19 cellular contexts compared by ENCODE assay signal in genomic region chr6:14015964-14016363, GRCh38.
A peak's percentile ranks its signal among the peaks of the same experiment; 100 is the strongest.
DNase-seq lines count a peak whose midpoint lies in the region; ATAC-seq, FAIRE-seq and TF ChIP-seq lines count a peak whose summit lies in the region.
"Had no signal": no experiment of that assay in that cellular context is flagged by ENCODE, and none has a peak within 500 bp of the region (broad histone marks: within the 10 kb centered on the region; RNA-seq: fewer than 3 reads in every experiment).

No MANE protein-coding gene starts in this region.

- H2BK5ac ChIP-seq in H9 (ENCODE audit: insufficient read length, low read length) (no peak overlapping the region), H1 (ENCODE audit: low read depth, low read length) (0 out of 2 replicates have a peak overlapping the region, but pooled peaks have one; percentile 73), neuronal stem cell (ENCODE audit: low read length) (no peak overlapping the region)

- no peaks in the 10 kb centered on the region for H3K79me2 ChIP-seq in H9 (ENCODE audit: insufficient read depth, low read length)
- H3K79me2 ChIP-seq in H1 (ENCODE audit: control insufficient read depth in 1 of 2, insufficient read depth in 2 of 2, low read length in 2 of 2), result no peaks in the 10 kb centered on the region

- no CpG with 5 or more reads among the region's 5 CpGs for WGBS in H9 (ENCODE audit: extremely low coverage, insufficient read length, low lambda C conversion rate)
- WGBS in H1 (ENCODE audit: extremely low coverage in 1 of 2, insufficient coverage in 1 of 2, insufficient read length in 1 of 2, insufficient replicate concordance in 2 of 2, low coverage in 1 of 2, low lambda C conversion rate in 2 of 2, missing lambda C conversion rate in 1 of 2), 2 experiments, result 84% methylated on average over 5 of the region's 5 CpGs; no CpG with 5 or more reads in 1 of the 2 experiments
- WGBS in neuronal stem cell (ENCODE audit: extremely low coverage in 2 of 2, insufficient read length in 2 of 2, insufficient replicate concordance in 1 of 2), 2 donors, result no CpG with 5 or more reads among the region's 5 CpGs

- H3T11ph ChIP-seq in H9 (ENCODE audit: low read length), result no peak overlapping the region

- H3K9me3 Mint-ChIP-seq in H9 (peaks cover 16 to 19% of the 10 kb centered on the region in 2 experiments), WTC11 (peaks cover 29% of the 10 kb centered on the region)

- TF ChIP-seq POLR2A in H1 (IDR thresholded peaks at IDR 0.05; ENCODE audit: control extremely low read depth in 1 of 2, low read depth in 2 of 2, low read length in 2 of 2), result no peak

- H3K4me1 Mint-ChIP-seq in H9, result peaks cover 27 to 30% of the 10 kb centered on the region in 2 experiments
- peaks cover 28% of the 10 kb centered on the region for H3K4me1 Mint-ChIP-seq in WTC11
- H3K4me1 Mint-ChIP-seq: CD4-positive, alpha-beta memory T cell had no signal

- H3K4me2 ChIP-seq in H9 (ENCODE audit: insufficient read depth, insufficient read length, low read length) (no peak overlapping the region), H1 (ENCODE audit: insufficient read depth in 1 of 2, low read depth in 2 of 2, low read length in 2 of 2) (peak overlapping the region in 1 of 2 experiments; percentile 48; a peak in 1 of 4 replicates), neuronal stem cell (ENCODE audit: insufficient read depth, low read length, poor library complexity, severe bottlenecking) (peak overlapping the region; percentile 40)

- no peaks in the 10 kb centered on the region for H4K20me1 ChIP-seq in H9 (ENCODE audit: control insufficient read depth, insufficient read depth, insufficient read length)
- H4K20me1 ChIP-seq in H1 (replicated peaks in 1 of 2; ENCODE audit: control insufficient read depth in 1 of 2, insufficient read depth in 2 of 2, low read length in 2 of 2), result no peaks in the 10 kb centered on the region

- no peak overlapping the region for H2AK5ac ChIP-seq in H9 (ENCODE audit: insufficient read length, low read length)
- H2AK5ac ChIP-seq in H1 (ENCODE audit: low read depth, low read length), result peak overlapping the region; percentile 82; the same call in 1 of the 2 replicates
- peak overlapping the region; percentile 16 for H2AK5ac ChIP-seq in neuronal stem cell (ENCODE audit: low read depth, low read length)

- no peak overlapping the region for H3K9ac ChIP-seq in H9 (ENCODE audit: extremely low read depth, insufficient read length, low read length)
- H3K9ac ChIP-seq in H1 (replicated peaks in 1 of 4; ENCODE audit: extremely low read depth in 1 of 4, low read depth in 3 of 4, low read length in 3 of 4), result no peak overlapping the region
- no peak overlapping the region for H3K9ac ChIP-seq in neuronal stem cell (ENCODE audit: low read depth, low read length, poor library complexity)

- CTCF ChIA-PET in WTC11 (lab: Charles Lee) (interaction anchor here (0.8 to 2.8 kb wide), 3 partner anchors 51 to 107 kb away, joined by 3 to 12 read pairs (median 11); partner anchors contain the start of gene RNF182), H1 (lab: Charles Lee; ENCODE audit: partially characterized antibody) (interaction anchor here (1.0 to 14.7 kb wide), 3 partner anchors 11 to 25 kb away, joined by 4 to 189 read pairs (median 9); no protein-coding TSS in a partner anchor)

- H3K4me3 ChIP-seq in H1 (ENCODE audit: extremely low read depth in 1 of 4, insufficient read depth in 2 of 4, low read depth in 3 of 4, low read length in 4 of 4) (no peak overlapping the region), neuronal stem cell (ENCODE audit: low read length in 2 of 2) (no peak overlapping the region), lower lobe of right lung (no peak overlapping the region)
- H3K4me3 ChIP-seq: HAP-1 had no signal

- H2BK20ac ChIP-seq in H9 (ENCODE audit: low read depth, low read length, poor library complexity, severe bottlenecking) (no peak overlapping the region), H1 (ENCODE audit: low read length) (peak overlapping the region; percentile 96; the same call in 1 of the 2 replicates)

- H3K9me3 ChIP-seq in H9 (ENCODE audit: control insufficient read depth, low read depth, low read length), result no peaks in the 10 kb centered on the region
- peaks cover 6% of the 10 kb centered on the region in 2 experiments; a peak in 1 of 4 replicates for H3K9me3 ChIP-seq in H1 (ENCODE audit: insufficient read depth in 2 of 2, low read depth in 1 of 2, low read length in 1 of 2)
- peaks cover 0 to 6% of the 10 kb centered on the region in 2 donors for H3K9me3 ChIP-seq in neuronal stem cell (replicated peaks in 1 of 2; ENCODE audit: control insufficient read depth in 2 of 2, insufficient read depth in 1 of 2, low read depth in 1 of 2, low read length in 2 of 2)
- H3K9me3 ChIP-seq in lower lobe of right lung, result no peaks in the 10 kb centered on the region
- H3K9me3 ChIP-seq: HAP-1 had no signal

- intact Hi-C loops in lower lobe of right lung (cut with DNase I), result no loop called here

- TF ChIP-seq EP300 in H1 (IDR thresholded peaks at IDR 0.05; ENCODE audit: borderline replicate concordance in 1 of 2, low read depth in 2 of 2, low read length in 2 of 2), result no peak

- H3K27ac Mint-ChIP-seq in H9 (no peak overlapping the region), WTC11 (no peak overlapping the region)
- H3K27ac Mint-ChIP-seq: CD4-positive, alpha-beta memory T cell; HFFc6 had no signal

- H3K79me1 ChIP-seq in H9 (ENCODE audit: insufficient read depth, low read depth, low read length, poor library complexity, severe bottlenecking), result no peaks in the 10 kb centered on the region
- no peaks in the 10 kb centered on the region for H3K79me1 ChIP-seq in H1 (ENCODE audit: low read depth, low read length)
- H3K79me1 ChIP-seq in neuronal stem cell (ENCODE audit: low read depth, low read length), result no peaks in the 10 kb centered on the region

- ATAC-seq in WTC11 (peak; percentile 9; the same call in 1 of the 2 replicates), lower lobe of right lung (no peak), GM21723 (IDR thresholded peaks at IDR 0.05; ENCODE audit: unreplicated experiment) (no peak), HG03521 (IDR thresholded peaks at IDR 0.05; ENCODE audit: unreplicated experiment) (no peak)

- H3K4me1 ChIP-seq in H9 (ENCODE audit: insufficient read depth, low read length) (no peaks in the 10 kb centered on the region; the same call in 1 of the 2 replicates), H1 (replicated peaks in 1 of 4; ENCODE audit: control insufficient read depth in 3 of 4, insufficient read depth in 4 of 4, low read length in 3 of 4) (peaks cover 2 to 19% (median 8%) of the 10 kb centered on the region in 4 experiments; a peak in 6 of 7 replicates), neuronal stem cell (ENCODE audit: control insufficient read depth in 2 of 2, insufficient read depth in 1 of 2, low read depth in 1 of 2, low read length in 2 of 2) (peaks cover 0 to 19% of the 10 kb centered on the region in 2 donors), lower lobe of right lung (no peaks in the 10 kb centered on the region)

- H3K36me3 Mint-ChIP-seq in H9 (ENCODE audit: insufficient read depth in 1 of 3, low read depth in 3 of 3), result peaks cover 0 to 22% (median 6%) of the 10 kb centered on the region in 3 experiments; a peak in 6 of 7 replicates
- H3K36me3 Mint-ChIP-seq in WTC11, result peaks cover 9% of the 10 kb centered on the region
- H3K36me3 Mint-ChIP-seq: CD4-positive, alpha-beta memory T cell had no signal

- no peak overlapping the region for H4K91ac ChIP-seq in H9 (ENCODE audit: insufficient read length, low read depth, low read length)
- H4K91ac ChIP-seq in H1 (replicated peaks; ENCODE audit: insufficient read length, low read length), result peak overlapping the region; percentile 25
- H4K91ac ChIP-seq in neuronal stem cell (ENCODE audit: low read depth, low read length, poor library complexity), result no peak overlapping the region

- H3K4ac ChIP-seq in H9 (ENCODE audit: low read depth, low read length) (no peak overlapping the region), H1 (replicated peaks; ENCODE audit: insufficient read length, low read depth, low read length) (no peak overlapping the region), neuronal stem cell (ENCODE audit: low read length) (no peak overlapping the region)

- H3K14ac ChIP-seq in H9 (ENCODE audit: insufficient read depth, low read length) (peak overlapping the region; percentile 17; the same call in 1 of the 2 replicates), H1 (ENCODE audit: insufficient read length) (no peak overlapping the region), neuronal stem cell (ENCODE audit: low read length) (no peak overlapping the region)

- H3K18ac ChIP-seq in H9 (ENCODE audit: insufficient read length, low read depth, low read length), result no peak overlapping the region
- H3K18ac ChIP-seq in H1 (ENCODE audit: extremely low read depth, low read length), result no peak overlapping the region; the same call in 1 of the 2 replicates
- peak overlapping the region; percentile 84 for H3K18ac ChIP-seq in neuronal stem cell (ENCODE audit: low read length)

- H4K8ac ChIP-seq in H9 (replicated peaks; ENCODE audit: insufficient read length, low read depth, low read length) (no peak overlapping the region), H1 (ENCODE audit: extremely low read depth, insufficient read depth, low read length) (no peak overlapping the region), neuronal stem cell (ENCODE audit: low read depth, low read length) (no peak overlapping the region)

- POLR2A ChIA-PET in WTC11 (lab: Charles Lee), result no interaction called here
- POLR2A ChIA-PET in H1 (lab: Charles Lee; ENCODE audit: partially characterized antibody), result interaction anchor here (0.6 kb wide), 1 partner anchor 31 kb away, joined by 3 read pairs; no protein-coding TSS in a partner anchor

- no peaks in the 10 kb centered on the region for H3K23me2 ChIP-seq in H9 (ENCODE audit: insufficient read length, low read depth, low read length, poor library complexity, severe bottlenecking)
- no peaks in the 10 kb centered on the region; the same call in 1 of the 2 replicates for H3K23me2 ChIP-seq in H1 (ENCODE audit: low read depth, low read length)

- no peak overlapping the region for H3K23ac ChIP-seq in H9 (ENCODE audit: insufficient read length, low read depth, low read length)
- H3K23ac ChIP-seq in H1 (ENCODE audit: insufficient read length), result no peak overlapping the region
- no peak overlapping the region for H3K23ac ChIP-seq in neuronal stem cell (ENCODE audit: low read depth, low read length, poor library complexity)

- DNase-seq in H9, result no peak
- DNase-seq in WTC11 (ENCODE audit: low spot score), result no peak
- DNase-seq in H1 (ENCODE audit: low read depth in 1 of 2, low spot score in 2 of 2), result no peak
- DNase-seq in neuronal stem cell (ENCODE audit: low spot score), result no peak
- no peak for DNase-seq in lower lobe of right lung
- no peak for DNase-seq in activated CD4-positive, CD25-positive, alpha-beta regulatory T cell treated with anti-CD3 and anti-CD28 coated beads, Interleukin-2, amount 50 U/mL, for 72 hours
- DNase-seq: C1 segment of cervical spinal cord; Calu3; CD4-positive, alpha-beta memory T cell; COR-L47; DMS53; DMS79 treated with DMSO at 0.1 percent for 48 hours; GF-D8; HFFc6 had no signal

- H3K56ac ChIP-seq in H9 (ENCODE audit: insufficient read length, low read depth, low read length), result no peak overlapping the region
- H3K56ac ChIP-seq in H1 (replicated peaks; ENCODE audit: insufficient read length, low read depth, low read length), result no peak overlapping the region

- H3K4me3 Mint-ChIP-seq in H9 (no peak overlapping the region), WTC11 (no peak overlapping the region)
- H3K4me3 Mint-ChIP-seq: CD4-positive, alpha-beta memory T cell; HFFc6 had no signal

- H2BK15ac ChIP-seq in H9 (ENCODE audit: low read depth, low read length) (no peak overlapping the region), H1 (ENCODE audit: low read length) (peak overlapping the region; percentile 84; the same call in 1 of the 2 replicates), neuronal stem cell (ENCODE audit: low read length) (no peak overlapping the region)

- no peak for TF ChIP-seq RAD21 in H1 (IDR thresholded peaks at IDR 0.05 in 1 of 2, conservative IDR thresholded peaks at IDR 0.05 in 1 of 2; ENCODE audit: low read depth in 2 of 2, low read length in 2 of 2)

- H2BK120ac ChIP-seq in H9 (ENCODE audit: low read depth, low read length, poor library complexity, severe bottlenecking) (no peak overlapping the region), H1 (replicated peaks; ENCODE audit: low read depth, low read length) (peak overlapping the region; percentile 30), neuronal stem cell (ENCODE audit: low read depth, low read length) (no peak overlapping the region)

- no peak for FAIRE-seq in H1 (lab: Jason Lieb, UNC)
- FAIRE-seq: GM12891, GM18507 had no signal

- H3K27ac ChIP-seq in H9 (ENCODE audit: insufficient read length, low read depth, low read length), result no peak overlapping the region
- H3K27ac ChIP-seq in H1 (ENCODE audit: low read depth, low read length), result no peak overlapping the region
- H3K27ac ChIP-seq in neuronal stem cell (replicated peaks; ENCODE audit: low read length), result peak overlapping the region; percentile 15
- no peak overlapping the region for H3K27ac ChIP-seq in lower lobe of right lung

- H3K36me3 ChIP-seq in H1 (ENCODE audit: control insufficient read depth in 2 of 4, insufficient read depth in 4 of 4, low read length in 3 of 4) (no peaks in the 10 kb centered on the region), neuronal stem cell (replicated peaks in 1 of 2; ENCODE audit: control insufficient read depth in 2 of 2, insufficient read depth in 2 of 2, low read length in 2 of 2) (no peaks in the 10 kb centered on the region), lower lobe of right lung (no peaks in the 10 kb centered on the region)
- H3K36me3 ChIP-seq: HAP-1 had no signal

- H4K5ac ChIP-seq in H9 (ENCODE audit: insufficient read length, low read depth, low read length) (no peak overlapping the region), H1 (ENCODE audit: insufficient read length, low read depth, low read length) (no peak overlapping the region)

- TF ChIP-seq CTCF in H9 (conservative IDR thresholded peaks at IDR 0.05), result no peak
- TF ChIP-seq CTCF in WTC11 (IDR thresholded peaks at IDR 0.05), result no peak
- no peak for TF ChIP-seq CTCF in H1 (IDR thresholded peaks at IDR 0.05; ENCODE audit: control extremely low read depth in 1 of 3, insufficient read depth in 1 of 3, low read depth in 1 of 3, low read length in 3 of 3)
- TF ChIP-seq CTCF in lower lobe of right lung (IDR thresholded peaks at IDR 0.05), result no peak

- H3K27me3 ChIP-seq in H9 (ENCODE audit: insufficient read depth, low read length) (no peaks in the 10 kb centered on the region), H1 (replicated peaks in 1 of 4; ENCODE audit: control insufficient read depth in 3 of 4, extremely low read depth in 1 of 4, insufficient read depth in 3 of 4, low read length in 3 of 4) (peaks cover 0 to 5% (median 2%) of the 10 kb centered on the region in 4 experiments; a peak in 4 of 7 replicates), neuronal stem cell (ENCODE audit: control insufficient read depth in 3 of 3, insufficient read depth in 3 of 3, low read depth in 1 of 3, low read length in 3 of 3) (peaks cover 0 to 4% (median 0%) of the 10 kb centered on the region in 3 experiments), lower lobe of right lung (ENCODE audit: low read depth) (no peaks in the 10 kb centered on the region)

- no peak overlapping the region for H2AFZ ChIP-seq in H9 (ENCODE audit: low read length)
- H2AFZ ChIP-seq in H1 (ENCODE audit: low read length), result no peak overlapping the region
- H2AFZ ChIP-seq in neuronal stem cell (ENCODE audit: low read length), result peak overlapping the region; percentile 11

- H2BK12ac ChIP-seq in H9 (ENCODE audit: insufficient read length, low read depth, low read length) (no peak overlapping the region), H1 (ENCODE audit: low read depth, low read length) (peak overlapping the region; percentile 93; the same call in 1 of the 2 replicates), neuronal stem cell (ENCODE audit: low read length) (peak overlapping the region; percentile 46)

- peaks cover 16% of the 10 kb centered on the region for H3K27me3 Mint-ChIP-seq in H9 (ENCODE audit: low read depth)
- H3K27me3 Mint-ChIP-seq in WTC11 (ENCODE audit: low read depth), result peaks cover 36% of the 10 kb centered on the region
